ENCODE assay signal across 1 cellular context in genomic region chr5:55520117-55520829, GRCh38.
TF ChIP-seq lines count a peak whose summit lies in the region.

No MANE protein-coding gene starts in this region.

TF ChIP-seq in GM23338, 12 proteins besides CTCF, POLR2A, EP300 and RAD21:
- TF ChIP-seq REST (IDR thresholded peaks at IDR 0.05; ENCODE audit: unreplicated experiment) = no peak
- no peak for TF ChIP-seq JUNB (IDR thresholded peaks at IDR 0.05; ENCODE audit: unreplicated experiment)
- TF ChIP-seq CREB1 (CRISPR knock-in tag; IDR thresholded peaks at IDR 0.05; ENCODE audit: low read depth) = no peak
- TF ChIP-seq ETS1 (IDR thresholded peaks at IDR 0.05) = no peak
- no peak for TF ChIP-seq EZH2 (IDR thresholded peaks at IDR 0.05; ENCODE audit: low read depth, unreplicated experiment)
- no peak for TF ChIP-seq ZNF114 (CRISPR knock-in tag; IDR thresholded peaks at IDR 0.05)
- no peak for TF ChIP-seq ZNF331 (CRISPR knock-in tag; IDR thresholded peaks at IDR 0.05; ENCODE audit: low read depth)
- TF ChIP-seq STAT1 (IDR thresholded peaks at IDR 0.05; ENCODE audit: unreplicated experiment) = no peak
- no peak for TF ChIP-seq POLR2AphosphoS5 (IDR thresholded peaks at IDR 0.05; ENCODE audit: low read depth)
- TF ChIP-seq ZNF462 (CRISPR knock-in tag; IDR thresholded peaks at IDR 0.05) = no peak
- no peak for TF ChIP-seq NANOG (IDR thresholded peaks at IDR 0.05; ENCODE audit: borderline replicate concordance)
- no peak for TF ChIP-seq EZH2phosphoT487 (IDR thresholded peaks at IDR 0.05; ENCODE audit: unreplicated experiment)
